In genomic region chr1:154626456-154627246, GRCh38 we compare ENCODE assay signal across 8 cellular contexts. TPM values are rescaled to one million over a fixed set of nuclear protein-coding genes. Genes with fewer than 3 reads are reported as not detected.
DNase-seq lines count a peak whose midpoint lies in the region; TF ChIP-seq lines count a peak whose summit lies in the region.

No MANE protein-coding gene starts in this region.

- H3K9me3 Mint-ChIP-seq in activated naive CD4-positive, alpha-beta T cell treated with anti-CD3 and anti-CD28 coated beads, Interleukin-2, amount 50 U/mL, for 24 hours, result peaks cover 14% of the 10 kb centered on the region
- peaks cover 0 to 4% (median 0%) of the 10 kb centered on the region in 6 donors for H3K9me3 Mint-ChIP-seq in immature natural killer cell

- peaks cover 52% of the 10 kb centered on the region for H3K4me1 Mint-ChIP-seq in activated naive CD4-positive, alpha-beta T cell treated with anti-CD3 and anti-CD28 coated beads, Interleukin-2, amount 50 U/mL, for 24 hours
- peaks cover 16 to 43% of the 10 kb centered on the region in 2 donors for H3K4me1 Mint-ChIP-seq in immature natural killer cell

- H3K4me3 Mint-ChIP-seq in activated naive CD4-positive, alpha-beta T cell treated with anti-CD3 and anti-CD28 coated beads, Interleukin-2, amount 50 U/mL, for 24 hours, result peak overlapping the region; percentile 99
- peak overlapping the region; percentile 89 to 99 (median 94) for H3K4me3 Mint-ChIP-seq in immature natural killer cell

- H3K36me3 ChIP-seq in ascending aorta (no peaks in the 10 kb centered on the region), stomach smooth muscle (ENCODE audit: control insufficient read depth in 2 of 2, insufficient read depth in 2 of 2, low read length in 2 of 2) (peaks cover 3 to 5% of the 10 kb centered on the region in 2 donors)

- peak overlapping the region; percentile 99 for H3K27ac Mint-ChIP-seq in activated naive CD4-positive, alpha-beta T cell treated with anti-CD3 and anti-CD28 coated beads, Interleukin-2, amount 50 U/mL, for 24 hours
- H3K27ac Mint-ChIP-seq in immature natural killer cell, result peak overlapping the region; percentile 96 to 100 (median 99)

- peak overlapping the region; percentile 85 to 98 for H3K4me3 ChIP-seq in ascending aorta
- H3K4me3 ChIP-seq in stomach smooth muscle (ENCODE audit: low read length in 2 of 2), result peak overlapping the region; percentile 63 to 86

- H3K9me3 ChIP-seq in ascending aorta (no peaks in the 10 kb centered on the region), stomach smooth muscle (ENCODE audit: control insufficient read depth in 2 of 2, low read length in 2 of 2) (peaks cover 0 to 4% of the 10 kb centered on the region in 2 donors)

- peak overlapping the region; percentile 74 to 96 for H3K9ac ChIP-seq in stomach smooth muscle (ENCODE audit: low read length in 2 of 2)

- intact Hi-C loops in ascending aorta (cut with DNase I), result loop anchor here (1.0 to 5.0 kb wide), 2 partner anchors 18 to 311 kb away; partner anchors contain the start of genes ADAR and PMVK

- peak overlapping the region; percentile 95 to 97 for H3K27ac ChIP-seq in ascending aorta
- peak overlapping the region; percentile 92 for H3K27ac ChIP-seq in stomach smooth muscle (ENCODE audit: low read length)

- H3K36me3 Mint-ChIP-seq in activated naive CD4-positive, alpha-beta T cell treated with anti-CD3 and anti-CD28 coated beads, Interleukin-2, amount 50 U/mL, for 24 hours, result peaks cover 14% of the 10 kb centered on the region
- peaks cover 0 to 4% (median 0%) of the 10 kb centered on the region in 3 donors for H3K36me3 Mint-ChIP-seq in immature natural killer cell

- H3K27me3 ChIP-seq in ascending aorta (no peaks in the 10 kb centered on the region), stomach smooth muscle (ENCODE audit: control insufficient read depth in 1 of 2, insufficient read depth in 2 of 2, low read length in 2 of 2) (no peaks in the 10 kb centered on the region)

- H3K27me3 Mint-ChIP-seq in activated naive CD4-positive, alpha-beta T cell treated with anti-CD3 and anti-CD28 coated beads, Interleukin-2, amount 50 U/mL, for 24 hours, result no peaks in the 10 kb centered on the region
- peaks cover 3 to 15% (median 6%) of the 10 kb centered on the region in 3 donors for H3K27me3 Mint-ChIP-seq in immature natural killer cell (ENCODE audit: low read depth in 3 of 3)

- no peak for DNase-seq in activated naive CD4-positive, alpha-beta T cell treated with anti-CD3 and anti-CD28 coated beads, Interleukin-2, amount 50 U/mL, for 16 hours
- DNase-seq in Kasumi-1 (lab: John Stamatoyannopoulos, UW), result peak; percentile 46 to 56
- no peak for DNase-seq in ascending aorta (ENCODE audit: low spot score in 2 of 2)
- DNase-seq in immature natural killer cell, result peak in 1 of 3 donors; percentile 6
- DNase-seq in NCI-H187 treated with DMSO at 0.1 percent for 48 hours (lab: John Stamatoyannopoulos, UW), result no peak
- no peak for DNase-seq in H4 (ENCODE audit: low spot score)

- H3K4me1 ChIP-seq in ascending aorta (peaks cover 0 to 9% of the 10 kb centered on the region in 2 donors), stomach smooth muscle (ENCODE audit: control insufficient read depth, insufficient read depth, low read length) (peaks cover 15% of the 10 kb centered on the region)

- no peak for TF ChIP-seq CTCF in ascending aorta (IDR thresholded peaks at IDR 0.05)

RNA-seq across cellular contexts. Expression of gene ADAR, which starts 18.7 kb away (rescaled TPM):
- total RNA-seq in ascending aorta, result 65.3 TPM
- polyA plus RNA-seq in immature natural killer cell, result 100 to 1,000 TPM in 1 of 3 donors, 10 to 100 TPM in 2; 47.4 to 169 (median 70.1) TPM
- 110 and 120 TPM in 2 replicates for total RNA-seq in H4 (2014; rRNA removed; shearing (Covaris generic))

RNA-seq across cellular contexts. Expression of gene CHRNB2, which starts 59.1 kb away (rescaled TPM):
- total RNA-seq in ascending aorta, result not detected
- polyA plus RNA-seq in immature natural killer cell, result under 1 TPM in 1 of 3 donors, not detected in 2; 0.07 TPM
- not detected in 2 replicates for total RNA-seq in H4 (2014; rRNA removed; shearing (Covaris generic))

Comparison
In these comparisons a context has a peak if more than half of its experiments do, and no peak if none do; other contexts are left out.
1. DNase-seq: peak in Kasumi-1 (2 of 2); none in activated naive CD4-positive, alpha-beta T cell treated with anti-CD3 and anti-CD28 coated beads, Interleukin-2, amount 50 U/mL, for 16 hours (single experiment), ascending aorta (0 of 2), NCI-H187 treated with DMSO at 0.1 percent for 48 hours (single experiment) and H4 (single experiment).